In the genomic region with DNA sequence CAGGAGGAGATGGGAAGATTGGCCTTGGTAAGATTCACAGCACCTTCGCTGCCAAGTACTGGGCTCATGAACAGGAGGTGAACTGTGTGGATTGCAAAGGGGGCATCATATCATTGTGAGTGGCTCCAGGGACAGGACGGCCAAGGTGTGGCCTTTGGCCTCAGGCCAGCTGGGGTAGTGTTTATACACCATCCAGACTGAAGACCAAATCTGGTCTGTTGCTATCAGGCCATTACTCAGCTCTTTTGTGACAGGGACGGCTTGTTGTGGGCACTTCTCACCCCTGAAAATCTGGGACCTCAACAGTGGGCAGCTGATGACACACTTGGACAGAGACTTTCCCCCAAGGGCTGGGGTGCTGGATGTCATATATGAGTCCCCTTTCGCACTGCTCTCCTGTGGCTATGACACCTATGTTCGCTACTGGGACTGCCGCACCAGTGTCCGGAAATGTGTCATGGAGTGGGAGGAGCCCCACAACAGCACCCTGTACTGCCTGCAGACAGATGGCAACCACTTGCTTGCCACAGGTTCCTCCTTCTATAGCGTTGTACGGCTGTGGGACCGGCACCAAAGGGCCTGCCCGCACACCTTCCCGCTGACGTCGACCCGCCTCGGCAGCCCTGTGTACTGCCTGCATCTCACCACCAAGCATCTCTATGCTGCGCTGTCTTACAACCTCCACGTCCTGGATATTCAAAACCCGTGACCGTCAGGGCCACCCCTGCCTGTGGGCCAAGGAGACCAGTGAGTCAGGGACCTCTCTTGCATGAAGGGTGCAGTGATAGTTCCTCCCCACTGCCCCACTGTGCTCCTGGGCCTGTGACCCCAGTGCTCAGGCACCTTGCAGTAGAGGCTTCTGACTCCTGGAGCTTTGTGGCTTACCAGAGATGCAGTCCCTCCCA, we compare ENCODE assay signal across 8 cellular contexts.
DNase-seq lines count a peak whose midpoint lies in the region; ATAC-seq and TF ChIP-seq lines count a peak whose summit lies in the region.

No MANE protein-coding gene starts in this region.

- ATAC-seq in GM19035 (IDR thresholded peaks at IDR 0.05; ENCODE audit: unreplicated experiment) (no peak), GM21723 (IDR thresholded peaks at IDR 0.05; ENCODE audit: unreplicated experiment) (no peak)

- H3K9me2 ChIP-seq in OCI-LY7 (ENCODE audit: insufficient read depth, low read length) = no peaks in the 10 kb centered on the region

- H4K20me1 ChIP-seq in OCI-LY7 (ENCODE audit: insufficient read depth, low read length) = no peaks in the 10 kb centered on the region

- TF ChIP-seq EP300 in stomach (IDR thresholded peaks at IDR 0.05) = no peak

- peak overlapping the region; percentile 67 for H3K4me2 ChIP-seq in OCI-LY7 (ENCODE audit: low read length)

- peak overlapping the region; percentile 52; the same call in 1 of the 2 replicates for H2AFZ ChIP-seq in OCI-LY7 (ENCODE audit: low read length)

- H3K79me2 ChIP-seq in OCI-LY7 (ENCODE audit: insufficient read depth, low read depth, low read length) = no peaks in the 10 kb centered on the region

- CTCF ChIA-PET in OCI-LY7 (lab: Charles Lee; ENCODE audit: unreplicated experiment) = no interaction called here

- POLR2A ChIA-PET in OCI-LY7 (lab: Charles Lee) = interaction anchor here (1.3 kb wide), 1 partner anchor 45 kb away, joined by 4 read pairs; no protein-coding TSS in a partner anchor

- no TSS peak for BruUV-seq in OCI-LY7 (replicated peaks; lab: Mats Ljungman, UMichigan)

- peak overlapping the region; percentile 64 for H3K27ac ChIP-seq in OCI-LY7 (ENCODE audit: low read depth, low read length, poor library complexity, severe bottlenecking)
- H3K27ac ChIP-seq in stomach = peak overlapping the region; percentile 78 to 85 (median 82)
- peak overlapping the region in 1 of 2 donors; percentile 50 for H3K27ac ChIP-seq in coronary artery

- no peaks in the 10 kb centered on the region for H3K27me3 ChIP-seq in stomach

- peak overlapping the region; percentile 30 for H3K4me3 ChIP-seq in OCI-LY7 (ENCODE audit: low read depth, low read length, poor library complexity, severe bottlenecking)
- H3K4me3 ChIP-seq in stomach = no peak overlapping the region
- no peak overlapping the region for H3K4me3 ChIP-seq in coronary artery

- TF ChIP-seq CTCF in OCI-LY7 (conservative IDR thresholded peaks at IDR 0.05; ENCODE audit: low read length) (no peak), stomach (IDR thresholded peaks at IDR 0.05) (no peak), coronary artery (IDR thresholded peaks at IDR 0.05) (no peak)

- WGBS in stomach, 5 donors = 54 to 76% (median 64%) methylated on average over 18 to 20 of the region's 20 CpGs

- H3K36me3 ChIP-seq in OCI-LY7 (ENCODE audit: insufficient read depth, low read length) (peaks cover 22% of the 10 kb centered on the region), stomach (peaks cover 33 to 84% (median 66%) of the 10 kb centered on the region in 4 donors)

- intact Hi-C loops in OCI-LY7 (cut with micrococcal nuclease; ENCODE audit: unreplicated experiment) (no loop called here), stomach (cut with DNase I; ENCODE audit: low total_unique reads) (no loop called here)

- DNase-seq in OCI-LY7 (ENCODE audit: low spot score) = peak; percentile 83
- DNase-seq in activated T-helper 1 cell treated with Interleukin-2 at 50 U/mL for 16 hours (ENCODE audit: low read depth) = peak; percentile 17
- peak; percentile 89 for DNase-seq in kidney tubule cell (ENCODE audit: low spot score)
- DNase-seq in stomach = peak; percentile 59
- DNase-seq in coronary artery (ENCODE audit: low spot score) = no peak
- no peak for DNase-seq in DMS153 treated with DMSO at 0.1 percent for 48 hours (lab: John Stamatoyannopoulos, UW; ENCODE audit: unreplicated experiment)

- no peak for TF ChIP-seq POLR2A in stomach (IDR thresholded peaks at IDR 0.05)

- peaks cover 57% of the 10 kb centered on the region for H3K4me1 ChIP-seq in OCI-LY7 (ENCODE audit: insufficient read depth, low read length, poor library complexity, severe bottlenecking)
- peaks cover 16 to 29% (median 21%) of the 10 kb centered on the region in 4 donors for H3K4me1 ChIP-seq in stomach

- H3K9me3 ChIP-seq in OCI-LY7 (ENCODE audit: low read length) (no peaks in the 10 kb centered on the region), stomach (no peaks in the 10 kb centered on the region)

Comparison
In these comparisons a context has a peak if more than half of its experiments do, and no peak if none do; other contexts are left out.
1. DNase-seq: peak in OCI-LY7 (single experiment), activated T-helper 1 cell treated with Interleukin-2 at 50 U/mL for 16 hours (single experiment), kidney tubule cell (single experiment) and stomach (single experiment); none in coronary artery (single experiment) and DMS153 treated with DMSO at 0.1 percent for 48 hours (single experiment).